29 cellular contexts compared by ENCODE assay signal in genomic region chr5:153460421-153460820, GRCh38. TPM values are rescaled to one million over a fixed set of nuclear protein-coding genes. Genes with fewer than 3 reads are reported as not detected.
"Had no signal": no experiment of that assay in that cellular context is flagged by ENCODE, and none has a peak within 500 bp of the region (broad histone marks: within the 10 kb centered on the region; RNA-seq: fewer than 3 reads in every experiment).

No MANE protein-coding gene starts in this region.

- H3K27ac Mint-ChIP-seq: activated B cell treated with CpG ODN at 0.5 μM for 24 hours; activated CD4-positive, alpha-beta T cell treated with anti-CD3 and anti-CD28 coated beads, Interleukin-2, amount 10 ng/mL, durations not matched to agents 24 days and 14 days; activated CD8-positive, alpha-beta memory T cell treated with anti-CD3 and anti-CD28 coated beads, Interleukin-2, amount 10 ng/mL, durations not matched to agents 7 days and 5 days; activated naive CD4-positive, alpha-beta T cell treated with anti-CD3 and anti-CD28 coated beads, Interleukin-2, amount 50 U/mL, for 72 hours; activated naive CD8-positive, alpha-beta T cell treated with anti-CD3 and anti-CD28 coated beads, Interleukin-2, amount 50 U/mL, for 24 hours; activated T-cell treated with anti-CD3 and anti-CD28 coated beads, Interleukin-2, amount 50 U/mL, for 24 hours; activated T-helper 1 cell treated with anti-CD3 and anti-CD28 coated beads, Interleukin-12 subunit alpha, Interleukin-12 subunit beta, Interleukin-2, Interleukin-4 antibody, amounts not matched to agents 30 ng/mL and 10 ng/mL and 1 ng/mL, durations not matched to agents 14 hours and 24 hours and 36 hours had no signal

- ATAC-seq: activated CD8-positive, alpha-beta memory T cell treated with anti-CD3 and anti-CD28 coated beads, Interleukin-2, amount 10 ng/mL, durations not matched to agents 7 days and 5 days; activated naive CD4-positive, alpha-beta T cell treated with anti-CD3 and anti-CD28 coated beads, Interleukin-2, amount 50 U/mL, for 72 hours; activated naive CD8-positive, alpha-beta T cell treated with anti-CD3 and anti-CD28 coated beads, Interleukin-2, amount 50 U/mL, for 24 hours; SK-N-SH treated with all-trans-retinoic acid at 6 μM for 48 hours had no signal

- H3K36me3 ChIP-seq: ascending aorta, Peyer's patch, SJSA1 had no signal

- H3K27me3 ChIP-seq: ascending aorta, Peyer's patch, SJSA1 had no signal

- H3K4me3 Mint-ChIP-seq: activated B cell treated with CpG ODN at 0.5 μM for 24 hours; activated CD4-positive, alpha-beta T cell treated with anti-CD3 and anti-CD28 coated beads, Interleukin-2, amount 10 ng/mL, durations not matched to agents 24 days and 14 days; activated CD8-positive, alpha-beta memory T cell treated with anti-CD3 and anti-CD28 coated beads, Interleukin-2, amount 10 ng/mL, durations not matched to agents 7 days and 5 days; activated naive CD8-positive, alpha-beta T cell treated with anti-CD3 and anti-CD28 coated beads, Interleukin-2, amount 50 U/mL, for 24 hours; activated T-cell treated with anti-CD3 and anti-CD28 coated beads, Interleukin-2, amount 50 U/mL, for 24 hours; activated T-helper 1 cell treated with anti-CD3 and anti-CD28 coated beads, Interleukin-12 subunit alpha, Interleukin-12 subunit beta, Interleukin-2, Interleukin-4 antibody, amounts not matched to agents 30 ng/mL and 10 ng/mL and 1 ng/mL, durations not matched to agents 14 hours and 24 hours and 36 hours; brain; central memory CD8-positive, alpha-beta T cell had no signal

- H3K4me1 Mint-ChIP-seq: activated B cell treated with CpG ODN at 0.5 μM for 24 hours; activated CD4-positive, alpha-beta T cell treated with anti-CD3 and anti-CD28 coated beads, Interleukin-2, amount 10 ng/mL, durations not matched to agents 24 days and 14 days; activated CD8-positive, alpha-beta memory T cell treated with anti-CD3 and anti-CD28 coated beads, Interleukin-2, amount 10 ng/mL, durations not matched to agents 7 days and 5 days; activated naive CD8-positive, alpha-beta T cell treated with anti-CD3 and anti-CD28 coated beads, Interleukin-2, amount 50 U/mL, for 24 hours; central memory CD8-positive, alpha-beta T cell had no signal

- H3K36me3 Mint-ChIP-seq: activated CD8-positive, alpha-beta memory T cell treated with anti-CD3 and anti-CD28 coated beads, Interleukin-2, amount 10 ng/mL, durations not matched to agents 7 days and 5 days; activated naive CD4-positive, alpha-beta T cell treated with anti-CD3 and anti-CD28 coated beads, Interleukin-2, amount 50 U/mL, for 72 hours; brain had no signal

- H3K9me3 Mint-ChIP-seq: activated CD4-positive, alpha-beta T cell treated with anti-CD3 and anti-CD28 coated beads, Interleukin-2, amount 10 ng/mL, durations not matched to agents 24 days and 14 days; activated naive CD8-positive, alpha-beta T cell treated with anti-CD3 and anti-CD28 coated beads, Interleukin-2, amount 50 U/mL, for 24 hours; brain; central memory CD8-positive, alpha-beta T cell had no signal

- H3K9me3 ChIP-seq: ascending aorta, Peyer's patch, SJSA1 had no signal

- H3K27ac ChIP-seq: ascending aorta, Peyer's patch, RWPE1, SJSA1 had no signal

- H3K4me3 ChIP-seq: ascending aorta, Peyer's patch, SJSA1 had no signal

- H3K27me3 Mint-ChIP-seq: activated B cell treated with CpG ODN at 0.5 μM for 24 hours; activated CD4-positive, alpha-beta T cell treated with anti-CD3 and anti-CD28 coated beads, Interleukin-2, amount 10 ng/mL, durations not matched to agents 24 days and 14 days; activated CD8-positive, alpha-beta memory T cell treated with anti-CD3 and anti-CD28 coated beads, Interleukin-2, amount 10 ng/mL, durations not matched to agents 7 days and 5 days; activated naive CD8-positive, alpha-beta T cell treated with anti-CD3 and anti-CD28 coated beads, Interleukin-2, amount 50 U/mL, for 24 hours; activated T-cell treated with anti-CD3 and anti-CD28 coated beads, Interleukin-2, amount 50 U/mL, for 24 hours; brain had no signal

- DNase-seq: activated B cell treated with CpG ODN at 0.5 μM for 24 hours; activated CD4-positive, alpha-beta T cell treated with anti-CD3 and anti-CD28 coated beads for 1 hour; activated CD4-positive, alpha-beta T cell treated with anti-CD3 and anti-CD28 coated beads, Interleukin-2, amount 10 ng/mL, durations not matched to agents 24 days and 14 days; activated CD4-positive, alpha-beta T cell treated with anti-CD3 and anti-CD28 coated beads, Interleukin-2, amount 50 U/mL, for 48 hours; activated CD8-positive, alpha-beta memory T cell treated with anti-CD3 and anti-CD28 coated beads, Interleukin-2, amount 10 ng/mL, durations not matched to agents 7 days and 5 days; activated effector memory CD4-positive, alpha-beta T cell treated with anti-CD3 and anti-CD28 coated beads, Interleukin-2, amount 50 U/mL, for 16 hours; activated naive CD4-positive, alpha-beta T cell treated with Interleukin-2 at 50 U/mL for 16 hours; activated naive CD8-positive, alpha-beta T cell treated with anti-CD3 and anti-CD28 coated beads, Interleukin-2, amount 50 U/mL, for 24 hours; activated T-cell treated with anti-CD3 and anti-CD28 coated beads, Interleukin-2, amount 50 U/mL, for 24 hours; amniotic stem cell; Kasumi-1; NCI-H1048; NCI-H1417; NCI-H2029; NCI-H510A treated with DMSO at 0.1 percent for 48 hours; NCI-H69; NK-92 treated with Interleukin-12 subunit alpha and Interleukin-12 subunit beta, amount 100 ng/mL, for 24 hours; Peyer's patch; Right ventricle myocardium superior; SW 1271 had no signal

- H3K4me1 ChIP-seq: ascending aorta, Peyer's patch had no signal

RNA-seq across cellular contexts. Expression of gene GRIA1, which starts 30.0 kb away (rescaled TPM):
- total RNA-seq: activated B cell treated with CpG ODN at 0.5 μM for 24 hours; activated CD4-positive, alpha-beta T cell treated with anti-CD3 and anti-CD28 coated beads, Interleukin-2, amount 10 ng/mL, durations not matched to agents 24 days and 14 days; activated CD8-positive, alpha-beta memory T cell treated with anti-CD3 and anti-CD28 coated beads, Interleukin-2, amount 10 ng/mL, durations not matched to agents 7 days and 5 days; activated naive CD4-positive, alpha-beta T cell treated with anti-CD3 and anti-CD28 coated beads, Interleukin-2, amount 50 U/mL, for 72 hours; activated T-helper 1 cell treated with anti-CD3 and anti-CD28 coated beads, Interleukin-12 subunit alpha, Interleukin-12 subunit beta, Interleukin-2, Interleukin-4 antibody, amounts not matched to agents 30 ng/mL and 10 ng/mL and 1 ng/mL, durations not matched to agents 14 hours and 24 hours and 36 hours; SJSA1; T-helper 1 cell treated with Interleukin-12 subunit alpha and Interleukin-12 subunit beta and Interleukin-4 antibody, amounts not matched to agents 30 ng/mL and 1 ng/mL, for 36 hours had no signal
